Comparison of ENCODE assay signal across 1 cellular context in genomic region chr2:211306929-211307328, GRCh38.
TF ChIP-seq lines count a peak whose summit lies in the region.

No MANE protein-coding gene starts in this region.

TF ChIP-seq in H1, 55 proteins besides CTCF, POLR2A, EP300 and RAD21 (continued from another document):
- TF ChIP-seq SIN3A (conservative IDR thresholded peaks at IDR 0.05 in 1 of 2, IDR thresholded peaks at IDR 0.05 in 1 of 2; ENCODE audit: low read depth in 1 of 2, low read length in 2 of 2) (no peak), POU5F1 (IDR thresholded peaks at IDR 0.05; ENCODE audit: low read depth, low read length) (no peak)
